1 cellular context compared by ENCODE assay signal in the genomic region with DNA sequence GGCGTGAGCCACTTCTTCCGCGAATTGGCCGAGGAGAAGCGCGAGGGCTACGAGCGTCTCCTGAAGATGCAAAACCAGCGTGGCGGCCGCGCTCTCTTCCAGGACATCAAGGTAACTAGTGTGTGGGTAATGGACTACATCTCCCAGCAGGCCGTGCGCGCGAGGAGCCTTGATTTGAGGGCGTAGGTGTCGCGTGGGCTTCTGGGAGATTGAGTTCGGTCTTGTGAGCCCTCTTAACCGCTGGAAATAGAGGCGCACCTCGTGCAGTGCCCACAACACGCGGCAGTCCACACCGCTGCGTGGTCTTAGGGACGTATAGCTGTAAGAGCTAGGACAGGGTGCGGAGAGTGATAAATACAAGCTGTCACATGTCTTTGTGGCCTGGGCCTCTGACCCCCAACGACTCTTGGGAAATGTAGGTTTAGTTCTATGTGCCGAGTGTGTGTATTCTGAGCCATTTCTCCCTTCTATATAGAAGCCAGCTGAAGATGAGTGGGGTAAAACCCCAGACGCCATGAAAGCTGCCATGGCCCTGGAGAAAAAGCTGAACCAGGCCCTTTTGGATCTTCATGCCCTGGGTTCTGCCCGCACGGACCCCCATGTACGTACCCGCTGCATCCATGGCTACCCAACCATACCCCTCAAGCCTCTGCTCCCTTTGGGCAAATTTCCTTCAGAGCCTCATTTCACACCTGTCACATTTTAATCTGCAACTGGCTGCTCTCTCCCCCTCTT.
TF ChIP-seq lines count a peak whose summit lies in the region.

No MANE protein-coding gene starts in this region.

TF ChIP-seq in K562, 482 proteins besides CTCF, POLR2A, EP300 and RAD21 (continued from another document and continues in another):
- no peak for TF ChIP-seq ZNF764 (CRISPR knock-in tag; IDR thresholded peaks at IDR 0.05; ENCODE audit: low read depth)
- TF ChIP-seq PRDM10 (IDR thresholded peaks at IDR 0.05; ENCODE audit: partially characterized antibody), result no peak
- no peak for TF ChIP-seq NFATC3 (IDR thresholded peaks at IDR 0.05)
- no peak for TF ChIP-seq IRF2 (CRISPR knock-in tag; IDR thresholded peaks at IDR 0.05)
- TF ChIP-seq TEAD1 (CRISPR knock-in tag; IDR thresholded peaks at IDR 0.05), result no peak; a peak in 2 of 4 replicates
- no peak for TF ChIP-seq ZNF445 (CRISPR knock-in tag; IDR thresholded peaks at IDR 0.05; ENCODE audit: low read depth)
- no peak for TF ChIP-seq RBM15 (IDR thresholded peaks at IDR 0.05; ENCODE audit: insufficient read depth, low read length)
- peak; percentile 41 for TF ChIP-seq NR2C1 (IDR thresholded peaks at IDR 0.05)
- no peak; the same call in 1 of the 2 replicates for TF ChIP-seq NR2C1 (tag; IDR thresholded peaks at IDR 0.05)
- TF ChIP-seq EHMT2 (IDR thresholded peaks at IDR 0.05), result no peak
- peak; percentile 60; the same call in 1 of the 2 replicates for TF ChIP-seq ETS1 (conservative IDR thresholded peaks at IDR 0.05; ENCODE audit: control insufficient read depth, low read depth, low read length)
- no peak; the same call in 1 of the 2 replicates for TF ChIP-seq MBD2 (IDR thresholded peaks at IDR 0.05; ENCODE audit: borderline replicate concordance, low read depth)
- TF ChIP-seq, protein P1, sequence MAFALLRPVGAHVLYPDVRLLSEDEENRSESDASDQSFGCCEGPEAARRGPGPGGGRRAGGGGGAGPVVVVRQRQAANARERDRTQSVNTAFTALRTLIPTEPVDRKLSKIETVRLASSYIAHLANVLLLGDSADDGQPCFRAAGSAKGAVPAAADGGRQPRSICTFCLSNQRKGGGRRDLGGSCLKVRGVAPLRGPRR (CRISPR knock-in tag; IDR thresholded peaks at IDR 0.05), result no peak
- no peak for TF ChIP-seq BHLHE40 (IDR thresholded peaks at IDR 0.05; ENCODE audit: low read length)
- no peak for TF ChIP-seq SMARCA4 (IDR thresholded peaks at IDR 0.05)
- TF ChIP-seq SPI1 (IDR thresholded peaks at IDR 0.05; ENCODE audit: borderline replicate concordance, low read depth, low read length), result no peak
- no peak for TF ChIP-seq MTA2 (IDR thresholded peaks at IDR 0.05; ENCODE audit: low read depth)
- no peak for TF ChIP-seq CBX5 (IDR thresholded peaks at IDR 0.05; ENCODE audit: borderline replicate concordance, low read depth)
- TF ChIP-seq POLR2G (IDR thresholded peaks at IDR 0.05; ENCODE audit: low read depth, low read length), result peak; percentile 82
- TF ChIP-seq, protein P2, sequence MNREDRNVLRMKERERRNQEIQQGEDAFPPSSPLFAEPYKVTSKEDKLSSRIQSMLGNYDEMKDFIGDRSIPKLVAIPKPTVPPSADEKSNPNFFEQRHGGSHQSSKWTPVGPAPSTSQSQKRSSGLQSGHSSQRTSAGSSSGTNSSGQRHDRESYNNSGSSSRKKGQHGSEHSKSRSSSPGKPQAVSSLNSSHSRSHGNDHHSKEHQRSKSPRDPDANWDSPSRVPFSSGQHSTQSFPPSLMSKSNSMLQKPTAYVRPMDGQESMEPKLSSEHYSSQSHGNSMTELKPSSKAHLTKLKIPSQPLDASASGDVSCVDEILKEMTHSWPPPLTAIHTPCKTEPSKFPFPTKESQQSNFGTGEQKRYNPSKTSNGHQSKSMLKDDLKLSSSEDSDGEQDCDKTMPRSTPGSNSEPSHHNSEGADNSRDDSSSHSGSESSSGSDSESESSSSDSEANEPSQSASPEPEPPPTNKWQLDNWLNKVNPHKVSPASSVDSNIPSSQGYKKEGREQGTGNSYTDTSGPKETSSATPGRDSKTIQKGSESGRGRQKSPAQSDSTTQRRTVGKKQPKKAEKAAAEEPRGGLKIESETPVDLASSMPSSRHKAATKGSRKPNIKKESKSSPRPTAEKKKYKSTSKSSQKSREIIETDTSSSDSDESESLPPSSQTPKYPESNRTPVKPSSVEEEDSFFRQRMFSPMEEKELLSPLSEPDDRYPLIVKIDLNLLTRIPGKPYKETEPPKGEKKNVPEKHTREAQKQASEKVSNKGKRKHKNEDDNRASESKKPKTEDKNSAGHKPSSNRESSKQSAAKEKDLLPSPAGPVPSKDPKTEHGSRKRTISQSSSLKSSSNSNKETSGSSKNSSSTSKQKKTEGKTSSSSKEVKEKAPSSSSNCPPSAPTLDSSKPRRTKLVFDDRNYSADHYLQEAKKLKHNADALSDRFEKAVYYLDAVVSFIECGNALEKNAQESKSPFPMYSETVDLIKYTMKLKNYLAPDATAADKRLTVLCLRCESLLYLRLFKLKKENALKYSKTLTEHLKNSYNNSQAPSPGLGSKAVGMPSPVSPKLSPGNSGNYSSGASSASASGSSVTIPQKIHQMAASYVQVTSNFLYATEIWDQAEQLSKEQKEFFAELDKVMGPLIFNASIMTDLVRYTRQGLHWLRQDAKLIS (CRISPR knock-in tag; IDR thresholded peaks at IDR 0.05), result no peak; the same call in 1 of the 2 replicates
- no peak for TF ChIP-seq ETV6 (IDR thresholded peaks at IDR 0.05; ENCODE audit: borderline replicate concordance in 1 of 2, low read depth in 2 of 2, low read length in 1 of 2)
- TF ChIP-seq ETV6 (CRISPR knock-in tag; IDR thresholded peaks at IDR 0.05; ENCODE audit: borderline replicate concordance), result no peak
- no peak for TF ChIP-seq SAP30 (IDR thresholded peaks at IDR 0.05; ENCODE audit: borderline replicate concordance, insufficient read depth, low read depth, low read length, poor library complexity, severe bottlenecking)
- TF ChIP-seq ATF6 (CRISPR knock-in tag; IDR thresholded peaks at IDR 0.05), result no peak
- TF ChIP-seq ZNF696 (CRISPR knock-in tag; conservative IDR thresholded peaks at IDR 0.05), result no peak
- peak; percentile 75; the same call in 1 of the 2 replicates for TF ChIP-seq ZNF511 (CRISPR knock-in tag; IDR thresholded peaks at IDR 0.05)
- TF ChIP-seq BRCA1 (IDR thresholded peaks at IDR 0.05), result no peak
- TF ChIP-seq BRCA1 (CRISPR knock-in tag; IDR thresholded peaks at IDR 0.05), result no peak
- TF ChIP-seq MLX (CRISPR knock-in tag; conservative IDR thresholded peaks at IDR 0.05), result no peak
- no peak for TF ChIP-seq HNRNPH1 (optimal IDR thresholded peaks at IDR 0.05; ENCODE audit: low read depth, low read length)
- no peak for TF ChIP-seq ZNF584 (CRISPR knock-in tag; IDR thresholded peaks at IDR 0.05; ENCODE audit: low read depth)
- TF ChIP-seq SNRNP70 (optimal IDR thresholded peaks at IDR 0.05; ENCODE audit: low read depth, low read length), result peak; percentile 52
- no peak for TF ChIP-seq JUND (IDR thresholded peaks at IDR 0.05; ENCODE audit: borderline replicate concordance, low read depth, low read length)
- TF ChIP-seq JUND (tag; IDR thresholded peaks at IDR 0.05; ENCODE audit: borderline replicate concordance, low read depth, low read length), result no peak
- peak; percentile 38; the same call in 1 of the 2 replicates for TF ChIP-seq PHF8 (IDR thresholded peaks at IDR 0.05; ENCODE audit: borderline replicate concordance, low read length)
- peak in 1 of 2 experiments; percentile 7; a peak in 3 of 4 replicates for TF ChIP-seq MLLT1 (IDR thresholded peaks at IDR 0.05)
- TF ChIP-seq MAFK (IDR thresholded peaks at IDR 0.05; ENCODE audit: low read length), result no peak
- TF ChIP-seq SUPT5H (IDR thresholded peaks at IDR 0.05), result peak; percentile 12
- no peak for TF ChIP-seq ZNF609 (CRISPR knock-in tag; IDR thresholded peaks at IDR 0.05; ENCODE audit: borderline replicate concordance)
- no peak for TF ChIP-seq NFIX (CRISPR knock-in tag; IDR thresholded peaks at IDR 0.05; ENCODE audit: low read depth)
